Comparison of ENCODE assay signal across 25 cellular contexts in the genomic region with DNA sequence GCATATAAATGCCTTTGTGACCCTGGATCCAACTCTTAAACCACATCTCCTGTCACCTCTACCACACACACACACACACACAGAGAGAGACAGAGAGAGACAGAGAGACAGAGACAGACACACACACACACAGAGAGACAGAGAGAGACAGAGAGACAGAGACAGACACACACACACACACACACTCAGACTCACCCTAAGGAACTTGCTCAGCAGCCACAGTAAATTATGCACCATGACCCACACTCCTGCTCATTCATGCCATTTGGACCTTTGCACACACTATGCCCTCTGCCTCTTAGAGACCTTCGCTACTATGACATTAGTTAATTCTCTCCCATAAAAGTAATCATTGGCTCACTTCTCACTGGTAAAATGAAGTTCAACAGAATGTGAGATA.
DNase-seq lines count a peak whose midpoint lies in the region; ATAC-seq, FAIRE-seq and TF ChIP-seq lines count a peak whose summit lies in the region.
"Had no signal": no experiment of that assay in that cellular context is flagged by ENCODE, and none has a peak within 500 bp of the region (broad histone marks: within the 10 kb centered on the region; RNA-seq: fewer than 3 reads in every experiment).

No MANE protein-coding gene starts in this region.

- intact Hi-C loops in Caco-2 (cut with micrococcal nuclease; ENCODE audit: unreplicated experiment): no loop called here
- intact Hi-C loops in GM12878 (cut with micrococcal nuclease; ENCODE audit: unreplicated experiment): loop anchor here (5.0 kb wide), 1 partner anchor 63 kb away; no protein-coding TSS in a partner anchor
- intact Hi-C loops in left lung (cut with DNase I): no loop called here

- no peaks in the 10 kb centered on the region for H4K20me1 ChIP-seq in GM12878 (ENCODE audit: control insufficient read depth, insufficient read depth)

- no peaks in the 10 kb centered on the region; the same call in 1 of the 2 replicates for H3K4me1 ChIP-seq in Caco-2
- peaks cover 36% of the 10 kb centered on the region for H3K4me1 ChIP-seq in GM12878 (ENCODE audit: control insufficient read depth, insufficient read depth, low read length)
- peaks cover 5% of the 10 kb centered on the region for H3K4me1 ChIP-seq in stomach smooth muscle (ENCODE audit: control insufficient read depth, insufficient read depth, low read length)
- no peaks in the 10 kb centered on the region for H3K4me1 ChIP-seq in left lung
- H3K4me1 ChIP-seq: BE2C, psoas muscle, SJSA1 had no signal

- no peak for DNase-seq in Caco-2
- no peak for DNase-seq in GM19239 (ENCODE audit: insufficient read length, low spot score)
- no peak for DNase-seq in GM12878 (ENCODE audit: low read depth, low spot score)
- DNase-seq in foreskin melanocyte: no peak
- DNase-seq in left lung: no peak
- no peak for DNase-seq in NCI-H1417 treated with DMSO at 0.1 percent for 48 hours (lab: John Stamatoyannopoulos, UW)
- DNase-seq: activated CD4-positive, alpha-beta T cell treated with anti-CD3 and anti-CD28 coated beads, Interleukin-2, amount 50 U/mL, for 1 hour; activated naive CD4-positive, alpha-beta T cell; activated T-cell treated with anti-CD3 and anti-CD28 coated beads, Interleukin-2, amount 50 U/mL, for 24 hours; BE2C; dermis blood vessel endothelial cell; HCEC 1CT; head of caudate nucleus; naive thymus-derived CD8-positive, alpha-beta T cell; NCI-H1048; NCI-H1694; occipital lobe; psoas muscle; RPMI8226; T1000; WERI-Rb-1 had no signal

- FAIRE-seq in GM19239 (lab: Jason Lieb, UNC) (peak; percentile 86), GM12878 (lab: Jason Lieb, UNC) (peak; percentile 64)

- no peak for TF ChIP-seq EP300 in GM12878 (IDR thresholded peaks at IDR 0.05; ENCODE audit: borderline replicate concordance in 1 of 2, control insufficient read depth in 1 of 2, low read depth in 2 of 2, low read length in 2 of 2)

- RAD21 ChIA-PET in GM12878 (lab: Charles Lee; ENCODE audit: unreplicated experiment): interaction anchor here (0.9 to 2.2 kb wide), 4 partner anchors 9 to 54 kb away, joined by 3 to 7 read pairs (median 3); no protein-coding TSS in a partner anchor

- peak overlapping the region; percentile 85 for H3K4me2 ChIP-seq in GM12878 (ENCODE audit: control insufficient read depth, insufficient read depth)

- no peaks in the 10 kb centered on the region for H3K27me3 ChIP-seq in Caco-2 (replicated peaks; ENCODE audit: control insufficient read depth, insufficient read depth, low read length)
- H3K27me3 ChIP-seq in GM12878 (replicated peaks in 1 of 2; ENCODE audit: control insufficient read depth in 2 of 2, insufficient read depth in 2 of 2, low read length in 1 of 2): no peaks in the 10 kb centered on the region
- H3K27me3 ChIP-seq in stomach smooth muscle (ENCODE audit: control insufficient read depth in 1 of 2, insufficient read depth in 2 of 2, low read length in 2 of 2): no peaks in the 10 kb centered on the region
- H3K27me3 ChIP-seq in left lung: no peaks in the 10 kb centered on the region
- H3K27me3 ChIP-seq: BE2C, SJSA1 had no signal

- in situ Hi-C loops in GM12878 (cut with MboI): no loop called here

- POLR2A ChIA-PET in Caco-2 (lab: Charles Lee) (no interaction called here), GM12878 (lab: Charles Lee) (interaction anchor here (0.6 kb wide), 1 partner anchor 19 kb away, joined by 3 read pairs; no protein-coding TSS in a partner anchor)

- ATAC-seq in GM12878 (no peak), left lung (no peak)
- ATAC-seq: esophagus mucosa; naive thymus-derived CD8-positive, alpha-beta T cell; psoas muscle; stimulated activated effector memory CD8-positive, alpha-beta T cell treated with anti-CD3 and anti-CD28 coated beads, Interleukin-12 subunit alpha, Interleukin-12 subunit beta, amount 100 ng/mL, for 72 hours had no signal

- no peaks in the 10 kb centered on the region for H3K36me3 Mint-ChIP-seq in Caco-2 (ENCODE audit: insufficient read depth, unreplicated experiment)
- H3K36me3 Mint-ChIP-seq: stimulated activated effector memory CD8-positive, alpha-beta T cell treated with anti-CD3 and anti-CD28 coated beads, Interleukin-12 subunit alpha, Interleukin-12 subunit beta, amount 100 ng/mL, for 72 hours had no signal

- H3K9me3 ChIP-seq in Caco-2 (no peaks in the 10 kb centered on the region; the same call in 1 of the 2 replicates), GM12878 (replicated peaks; ENCODE audit: control insufficient read depth, insufficient read depth, low read length) (peaks cover 11% of the 10 kb centered on the region), stomach smooth muscle (ENCODE audit: control insufficient read depth in 2 of 2, low read length in 2 of 2) (no peaks in the 10 kb centered on the region), left lung (peaks cover 0 to 5% of the 10 kb centered on the region in 2 donors)
- H3K9me3 ChIP-seq: BE2C, psoas muscle, SJSA1 had no signal

- H3K4me3 ChIP-seq in Caco-2 (ENCODE audit: low read depth, low read length) (no peak overlapping the region), GM12878 (peak overlapping the region; percentile 48; the same call in 1 of the 2 replicates), stomach smooth muscle (ENCODE audit: low read length in 2 of 2) (no peak overlapping the region), left lung (no peak overlapping the region)
- H3K4me3 ChIP-seq: psoas muscle, SJSA1 had no signal

- WGBS in GM12878 (ENCODE audit: insufficient coverage, insufficient replicate concordance, low lambda C conversion rate, missing lambda C conversion rate): 60% methylated on average over 1 of the region's 1 CpG

- H3K79me2 ChIP-seq in GM12878 (ENCODE audit: control insufficient read depth, insufficient read depth, low read length): no peaks in the 10 kb centered on the region

- peak overlapping the region; percentile 37 for H2AFZ ChIP-seq in GM12878 (ENCODE audit: control insufficient read depth, low read depth, low read length)

- no peak for TF ChIP-seq RAD21 in GM12878 (IDR thresholded peaks at IDR 0.05; ENCODE audit: insufficient read depth, low read depth, low read length)

- H3K4me3 Mint-ChIP-seq in Caco-2 (ENCODE audit: unreplicated experiment): no peak overlapping the region
- H3K4me3 Mint-ChIP-seq: activated T-cell treated with anti-CD3 and anti-CD28 coated beads, Interleukin-2, amount 50 U/mL, for 24 hours; naive thymus-derived CD8-positive, alpha-beta T cell; stimulated activated effector memory CD8-positive, alpha-beta T cell treated with anti-CD3 and anti-CD28 coated beads, Interleukin-12 subunit alpha, Interleukin-12 subunit beta, amount 100 ng/mL, for 72 hours had no signal

- CTCF ChIA-PET in Caco-2 (lab: Charles Lee): no interaction called here
- CTCF ChIA-PET in GM12878 (lab: Yijun Ruan, JAX): interaction anchor here (0.9 to 1.5 kb wide), 3 partner anchors 11 to 54 kb away, joined by 3 to 4 read pairs (median 3); no protein-coding TSS in a partner anchor

- H3K27ac Mint-ChIP-seq in Caco-2 (ENCODE audit: unreplicated experiment): peak overlapping the region; percentile 27
- H3K27ac Mint-ChIP-seq: naive thymus-derived CD8-positive, alpha-beta T cell; stimulated activated effector memory CD8-positive, alpha-beta T cell treated with anti-CD3 and anti-CD28 coated beads, Interleukin-12 subunit alpha, Interleukin-12 subunit beta, amount 100 ng/mL, for 72 hours had no signal

- H3K9me3 Mint-ChIP-seq in Caco-2 (ENCODE audit: unreplicated experiment): peaks cover 11% of the 10 kb centered on the region

- H3K4me1 Mint-ChIP-seq in Caco-2 (ENCODE audit: low read depth, unreplicated experiment): peaks cover 32% of the 10 kb centered on the region
- H3K4me1 Mint-ChIP-seq: naive thymus-derived CD8-positive, alpha-beta T cell; stimulated activated effector memory CD8-positive, alpha-beta T cell treated with anti-CD3 and anti-CD28 coated beads, Interleukin-12 subunit alpha, Interleukin-12 subunit beta, amount 100 ng/mL, for 72 hours had no signal

- no peak for TF ChIP-seq POLR2A in GM12878 (IDR thresholded peaks at IDR 0.05; ENCODE audit: low read depth, low read length)

- no peaks in the 10 kb centered on the region for H3K36me3 ChIP-seq in Caco-2 (ENCODE audit: control insufficient read depth, insufficient read depth, low read length)
- H3K36me3 ChIP-seq in GM12878 (ENCODE audit: control insufficient read depth in 2 of 2, insufficient read depth in 2 of 2, low read length in 1 of 2): no peaks in the 10 kb centered on the region
- peaks cover 0 to 2% of the 10 kb centered on the region in 2 donors for H3K36me3 ChIP-seq in stomach smooth muscle (ENCODE audit: control insufficient read depth in 2 of 2, insufficient read depth in 2 of 2, low read length in 2 of 2)
- no peaks in the 10 kb centered on the region for H3K36me3 ChIP-seq in left lung
- H3K36me3 ChIP-seq: BE2C, SJSA1, WERI-Rb-1 had no signal

- no peak for TF ChIP-seq CTCF in Caco-2 (IDR thresholded peaks at IDR 0.05; ENCODE audit: insufficient read depth in 1 of 2, low read depth in 1 of 2, low read length in 1 of 2, severe bottlenecking in 1 of 2, unreplicated experiment in 1 of 2)
- TF ChIP-seq CTCF in GM12878 (IDR thresholded peaks at IDR 0.05 in 2 of 3, conservative IDR thresholded peaks at IDR 0.05 in 1 of 3; ENCODE audit: control insufficient read depth in 2 of 3, extremely low read depth in 1 of 3, insufficient read depth in 1 of 3, low read depth in 3 of 3, low read length in 3 of 3): no peak
- no peak for TF ChIP-seq CTCF in left lung (IDR thresholded peaks at IDR 0.05)

- no peaks in the 10 kb centered on the region for H3K27me3 Mint-ChIP-seq in Caco-2 (ENCODE audit: insufficient read depth, unreplicated experiment)

- SMC1A ChIA-PET in GM12878 (lab: Charles Lee; ENCODE audit: uncharacterized antibody, unreplicated experiment): interaction anchor here (0.8 to 4.6 kb wide), 7 partner anchors 10 to 29 kb away, joined by 3 to 18 read pairs (median 12); no protein-coding TSS in a partner anchor

- H3K27ac ChIP-seq in GM12878 (ENCODE audit: control insufficient read depth, insufficient read depth) (peak overlapping the region; percentile 99), stomach smooth muscle (ENCODE audit: low read length) (peak overlapping the region; percentile 56), left lung (no peak overlapping the region)
- H3K27ac ChIP-seq: psoas muscle, SJSA1, WERI-Rb-1 had no signal

- BruUV-seq in Caco-2 (replicated peaks; lab: Mats Ljungman, UMichigan) (no TSS peak), GM12878 (replicated peaks; lab: Mats Ljungman, UMichigan) (no TSS peak)

- H3K9ac ChIP-seq in GM12878 (ENCODE audit: control insufficient read depth, insufficient read depth, low read length): peak overlapping the region; percentile 31
- no peak overlapping the region for H3K9ac ChIP-seq in stomach smooth muscle (ENCODE audit: low read length in 2 of 2)

TF ChIP-seq in GM12878, 131 proteins besides CTCF, POLR2A, EP300 and RAD21:
- TF ChIP-seq ASH2L (IDR thresholded peaks at IDR 0.05; ENCODE audit: borderline replicate concordance, low read depth) (no peak), HDGF (IDR thresholded peaks at IDR 0.05) (peak; percentile 77; the same call in 1 of the 2 replicates)

Comparison
In these comparisons a context has a peak if more than half of its experiments do, and no peak if none do; other contexts are left out.
1. H3K27ac ChIP-seq: peak in GM12878 (single experiment) and stomach smooth muscle (single experiment); none in left lung (0 of 2).